34 cellular contexts compared by ENCODE assay signal in the genomic region with DNA sequence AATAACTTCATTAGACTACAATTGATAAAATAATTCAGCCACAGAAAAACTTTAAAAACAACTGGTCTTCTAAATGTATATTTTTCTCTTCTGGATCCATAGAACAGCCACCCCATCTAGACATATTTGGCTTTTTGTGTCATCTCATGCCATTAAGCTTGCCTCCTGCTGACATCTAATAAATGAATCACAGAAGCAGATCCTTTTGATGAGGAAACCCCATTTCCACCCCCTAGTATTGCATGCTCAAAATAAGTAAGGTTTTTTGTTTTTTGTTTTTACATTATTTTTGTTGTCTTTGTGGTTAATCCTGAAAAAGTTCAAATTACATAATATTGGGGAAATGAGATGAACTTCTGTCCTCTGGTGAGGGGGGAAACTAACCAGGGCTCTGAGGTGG.
"Had no signal": no experiment of that assay in that cellular context is flagged by ENCODE, and none has a peak within 500 bp of the region (broad histone marks: within the 10 kb centered on the region; RNA-seq: fewer than 3 reads in every experiment).

No MANE protein-coding gene starts in this region.

- H3K4me1 ChIP-seq: adrenal gland, body of pancreas, colonic mucosa, gastrocnemius medialis, parathyroid adenoma, psoas muscle, sigmoid colon had no signal

- H3K27ac ChIP-seq: body of pancreas, colonic mucosa, epithelial cell of prostate, esophagus squamous epithelium, gastrocnemius medialis, hepatocyte, parathyroid adenoma, psoas muscle, tibial nerve had no signal

- H3K9ac ChIP-seq: parathyroid adenoma had no signal

- H2AFZ ChIP-seq: hepatocyte, parathyroid adenoma had no signal

- H3K27ac Mint-ChIP-seq: activated CD4-positive, alpha-beta memory T cell treated with anti-CD3 and anti-CD28 coated beads for 36 hours; activated CD4-positive, alpha-beta T cell treated with anti-CD3 and anti-CD28 coated beads, Interleukin-2, amount 10 ng/mL, durations not matched to agents 24 days and 14 days; activated naive CD4-positive, alpha-beta T cell treated with anti-CD3 and anti-CD28 coated beads for 36 hours; activated naive CD8-positive, alpha-beta T cell treated with anti-CD3 and anti-CD28 coated beads for 36 hours; activated T-helper 1 cell treated with anti-CD3 and anti-CD28 coated beads, Interleukin-12 subunit alpha, Interleukin-12 subunit beta, Interleukin-2, Interleukin-4 antibody, amounts not matched to agents 30 ng/mL and 10 ng/mL and 1 ng/mL, durations not matched to agents 14 hours and 24 hours and 36 hours; mesothelial cell of epicardium; naive B cell; stimulated activated memory B cell treated with anti-CD40 and anti-IgM and Interleukin-4, amounts not matched to agents 10 μg/mL and 1 μg/mL and 100 μg/mL, for 72 hours; T-helper 17 cell had no signal

- H3K9me3 Mint-ChIP-seq: activated CD4-positive, alpha-beta memory T cell treated with anti-CD3 and anti-CD28 coated beads for 36 hours; activated CD4-positive, alpha-beta T cell treated with anti-CD3 and anti-CD28 coated beads, Interleukin-2, amount 10 ng/mL, durations not matched to agents 24 days and 14 days; activated naive CD4-positive, alpha-beta T cell treated with anti-CD3 and anti-CD28 coated beads for 36 hours; activated naive CD8-positive, alpha-beta T cell treated with anti-CD3 and anti-CD28 coated beads for 36 hours; activated T-helper 1 cell treated with anti-CD3 and anti-CD28 coated beads, Interleukin-12 subunit alpha, Interleukin-12 subunit beta, Interleukin-2, Interleukin-4 antibody, amounts not matched to agents 30 ng/mL and 10 ng/mL and 1 ng/mL, durations not matched to agents 14 hours and 24 hours and 36 hours; naive B cell; stimulated activated memory B cell treated with anti-CD40 and anti-IgM and Interleukin-4, amounts not matched to agents 10 μg/mL and 1 μg/mL and 100 μg/mL, for 72 hours had no signal

- H3K27me3 ChIP-seq: adrenal gland, body of pancreas, colonic mucosa, esophagus squamous epithelium, gastrocnemius medialis, hepatocyte, sigmoid colon, tibial nerve had no signal

- H3K4me3 Mint-ChIP-seq: activated CD4-positive, alpha-beta memory T cell treated with anti-CD3 and anti-CD28 coated beads for 36 hours; activated CD4-positive, alpha-beta T cell treated with anti-CD3 and anti-CD28 coated beads, Interleukin-2, amount 10 ng/mL, durations not matched to agents 24 days and 14 days; activated naive CD4-positive, alpha-beta T cell treated with anti-CD3 and anti-CD28 coated beads for 36 hours; activated naive CD8-positive, alpha-beta T cell treated with anti-CD3 and anti-CD28 coated beads for 36 hours; activated T-helper 1 cell treated with anti-CD3 and anti-CD28 coated beads, Interleukin-12 subunit alpha, Interleukin-12 subunit beta, Interleukin-2, Interleukin-4 antibody, amounts not matched to agents 30 ng/mL and 10 ng/mL and 1 ng/mL, durations not matched to agents 14 hours and 24 hours and 36 hours; mesothelial cell of epicardium; naive B cell; stimulated activated memory B cell treated with anti-CD40 and anti-IgM and Interleukin-4, amounts not matched to agents 10 μg/mL and 1 μg/mL and 100 μg/mL, for 72 hours; T-helper 17 cell had no signal

- H3K36me3 ChIP-seq: colonic mucosa, gastrocnemius medialis had no signal

- H3K36me3 Mint-ChIP-seq: activated CD4-positive, alpha-beta memory T cell treated with anti-CD3 and anti-CD28 coated beads for 36 hours; activated naive CD8-positive, alpha-beta T cell treated with anti-CD3 and anti-CD28 coated beads for 36 hours; naive B cell; stimulated activated memory B cell treated with anti-CD40 and anti-IgM and Interleukin-4, amounts not matched to agents 10 μg/mL and 1 μg/mL and 100 μg/mL, for 72 hours had no signal

- H3K27me3 Mint-ChIP-seq: activated CD4-positive, alpha-beta memory T cell treated with anti-CD3 and anti-CD28 coated beads for 36 hours; activated CD4-positive, alpha-beta T cell treated with anti-CD3 and anti-CD28 coated beads, Interleukin-2, amount 10 ng/mL, durations not matched to agents 24 days and 14 days; activated naive CD8-positive, alpha-beta T cell treated with anti-CD3 and anti-CD28 coated beads for 36 hours; naive B cell; stimulated activated memory B cell treated with anti-CD40 and anti-IgM and Interleukin-4, amounts not matched to agents 10 μg/mL and 1 μg/mL and 100 μg/mL, for 72 hours had no signal

- DNase-seq: activated CD4-positive, alpha-beta memory T cell treated with anti-CD3 and anti-CD28 coated beads for 36 hours; activated CD4-positive, alpha-beta T cell treated with anti-CD3 and anti-CD28 coated beads, Interleukin-2, amount 10 ng/mL, durations not matched to agents 24 days and 14 days; activated CD4-positive, CD25-positive, alpha-beta regulatory T cell treated with anti-CD3 and anti-CD28 coated beads, Interleukin-2, amount 50 U/mL, for 72 hours; activated CD8-positive, alpha-beta memory T cell treated with anti-CD3 and anti-CD28 coated beads, Interleukin-2, amount 50 U/mL, for 4 hours; activated effector memory CD4-positive, alpha-beta T cell treated with anti-CD3 and anti-CD28 coated beads, Interleukin-2, amount 50 U/mL, for 16 hours; activated naive CD4-positive, alpha-beta T cell treated with anti-CD3 and anti-CD28 coated beads for 36 hours; activated naive CD8-positive, alpha-beta T cell treated with anti-CD3 and anti-CD28 coated beads for 36 hours; activated T-cell treated with anti-CD3 and anti-CD28 coated beads, Interleukin-2, amount 50 U/mL, for 1 hour; adrenal gland; aorta; body of pancreas; colonic mucosa; effector CD8-positive, alpha-beta T cell; esophagus squamous epithelium; gastrocnemius medialis; glutamatergic neuron; islet precursor cell; left ventricle myocardium superior; naive B cell; psoas muscle; sigmoid colon; stimulated activated CD4-positive, alpha-beta T cell treated with anti-CD3 and anti-CD28 coated beads, Interleukin-1b, Interleukin-23, amount 100 ng/mL, for 48 hours; stimulated activated CD4-positive, alpha-beta T cell treated with anti-CD3 and anti-CD28 coated beads, Interleukin-4, amount 100 ng/mL, for 4 hours; stimulated activated CD8-positive, alpha-beta memory T cell treated with anti-CD3 and anti-CD28 coated beads, Interleukin-4, amount 100 ng/mL, for 48 hours; T-helper 17 cell; T1000 had no signal

- H3K4me2 ChIP-seq: hepatocyte, smooth muscle cell had no signal

- H3K4me1 Mint-ChIP-seq: activated CD4-positive, alpha-beta T cell treated with anti-CD3 and anti-CD28 coated beads, Interleukin-2, amount 10 ng/mL, durations not matched to agents 24 days and 14 days; activated naive CD8-positive, alpha-beta T cell treated with anti-CD3 and anti-CD28 coated beads for 36 hours; naive B cell; stimulated activated memory B cell treated with anti-CD40 and anti-IgM and Interleukin-4, amounts not matched to agents 10 μg/mL and 1 μg/mL and 100 μg/mL, for 72 hours; T-helper 17 cell had no signal

- H3K79me2 ChIP-seq: hepatocyte, parathyroid adenoma had no signal

- H3K9me3 ChIP-seq: adrenal gland, body of pancreas, colonic mucosa, esophagus squamous epithelium, gastrocnemius medialis, psoas muscle, sigmoid colon, tibial nerve had no signal

- H3K4me3 ChIP-seq: adrenal gland, body of pancreas, colonic mucosa, esophagus squamous epithelium, gastrocnemius medialis, hepatocyte, psoas muscle, sigmoid colon, smooth muscle cell, tibial nerve had no signal

- ATAC-seq: body of pancreas; gastrocnemius medialis; left ventricle myocardium superior; psoas muscle; stimulated activated memory B cell treated with anti-CD40 and anti-IgM and Interleukin-4, amounts not matched to agents 10 μg/mL and 1 μg/mL and 100 μg/mL, for 72 hours; T-helper 17 cell had no signal
